ENCODE assay signal across 13 cellular contexts in genomic region chr11:69437001-69437875, GRCh38. TPM values are rescaled to one million over a fixed set of nuclear protein-coding genes. Genes with fewer than 3 reads are reported as not detected.
A peak's percentile ranks its signal among the peaks of the same experiment; 100 is the strongest.
DNase-seq lines count a peak whose midpoint lies in the region; ATAC-seq, FAIRE-seq and TF ChIP-seq lines count a peak whose summit lies in the region.
"Had no signal": no experiment of that assay in that cellular context is flagged by ENCODE, and none has a peak within 500 bp of the region (broad histone marks: within the 10 kb centered on the region; RNA-seq: fewer than 3 reads in every experiment).

No MANE protein-coding gene starts in this region.

- ATAC-seq in mucosa of descending colon (no peak), GM18868 (IDR thresholded peaks at IDR 0.05; ENCODE audit: unreplicated experiment) (no peak)

- peaks cover 2% of the 10 kb centered on the region for H3K79me2 ChIP-seq in trophoblast cell (ENCODE audit: control insufficient read depth, insufficient read depth, low read length, poor library complexity)

- H3K27ac ChIP-seq in trophoblast cell (ENCODE audit: low read depth, low read length), result peak overlapping the region; percentile 57
- H3K27ac ChIP-seq in effector memory CD4-positive, alpha-beta T cell (ENCODE audit: insufficient read depth, low read length, poor library complexity, severe bottlenecking), result no peak overlapping the region
- H3K27ac ChIP-seq: Peyer's patch had no signal

- no peak overlapping the region for H4K12ac ChIP-seq in trophoblast cell (ENCODE audit: low read depth, low read length)

- no peak for TF ChIP-seq CTCF in mucosa of descending colon (IDR thresholded peaks at IDR 0.05)

- no peak overlapping the region for H3K9ac ChIP-seq in trophoblast cell (ENCODE audit: low read length)

- peaks cover 39 to 50% of the 10 kb centered on the region in 2 experiments for H3K4me1 ChIP-seq in trophoblast cell (ENCODE audit: control insufficient read depth in 1 of 2, insufficient read depth in 2 of 2, low read length in 2 of 2)
- H3K4me1 ChIP-seq in effector memory CD4-positive, alpha-beta T cell (ENCODE audit: control insufficient read depth, insufficient read depth, low read length, poor library complexity, severe bottlenecking), result no peaks in the 10 kb centered on the region
- H3K4me1 ChIP-seq in mucosa of descending colon (ENCODE audit: low read depth), result no peaks in the 10 kb centered on the region
- H3K4me1 ChIP-seq: Peyer's patch had no signal

- H3K18ac ChIP-seq in trophoblast cell (ENCODE audit: low read length), result peak overlapping the region; percentile 18

- no peak overlapping the region for H3K4me2 ChIP-seq in trophoblast cell (ENCODE audit: low read length)

- no peak overlapping the region for H3K4ac ChIP-seq in trophoblast cell (ENCODE audit: low read depth, low read length)

- peak overlapping the region; percentile 84 for H4K91ac ChIP-seq in trophoblast cell (ENCODE audit: low read depth, low read length)

- no peaks in the 10 kb centered on the region for H3K27me3 ChIP-seq in trophoblast cell (ENCODE audit: insufficient read depth, low read length)
- H3K27me3 ChIP-seq in effector memory CD4-positive, alpha-beta T cell (replicated peaks; ENCODE audit: control insufficient read depth, insufficient read depth, low read length, poor library complexity, severe bottlenecking), result no peaks in the 10 kb centered on the region
- H3K27me3 ChIP-seq: Peyer's patch had no signal

- H3K4me3 ChIP-seq in trophoblast cell (ENCODE audit: low read depth, low read length) (no peak overlapping the region), mucosa of descending colon (no peak overlapping the region)
- no peak overlapping the region for H3K4me3 ChIP-seq in effector memory CD4-positive, alpha-beta T cell (ENCODE audit: insufficient read depth, low read depth, low read length, poor library complexity, severe bottlenecking)
- H3K4me3 ChIP-seq: Peyer's patch had no signal

- FAIRE-seq in RCC 7860 (lab: Jason Lieb, UNC), result peak; percentile 77

- no peaks in the 10 kb centered on the region for H3K9me3 ChIP-seq in trophoblast cell (ENCODE audit: insufficient read depth, low read depth, low read length)
- H3K9me3 ChIP-seq in effector memory CD4-positive, alpha-beta T cell (ENCODE audit: control insufficient read depth, low read length), result no peaks in the 10 kb centered on the region
- H3K9me3 ChIP-seq in mucosa of descending colon, result no peaks in the 10 kb centered on the region
- H3K9me3 ChIP-seq: Peyer's patch had no signal

- H2BK120ac ChIP-seq in trophoblast cell (ENCODE audit: insufficient read depth, low read length, poor library complexity), result peak overlapping the region; percentile 83

- peak overlapping the region; percentile 29 for H3K14ac ChIP-seq in trophoblast cell (ENCODE audit: low read length)

- H3K36me3 ChIP-seq in trophoblast cell (ENCODE audit: control insufficient read depth in 1 of 2, insufficient read depth in 2 of 2, low read length in 2 of 2) (no peaks in the 10 kb centered on the region), mucosa of descending colon (ENCODE audit: low read depth) (no peaks in the 10 kb centered on the region)
- H3K36me3 ChIP-seq in effector memory CD4-positive, alpha-beta T cell (ENCODE audit: control insufficient read depth, insufficient read depth, low read length), result no peaks in the 10 kb centered on the region
- H3K36me3 ChIP-seq: Peyer's patch had no signal

- H3K79me1 ChIP-seq in trophoblast cell (ENCODE audit: low read length), result peaks cover 37% of the 10 kb centered on the region

- DNase-seq in ELR (ENCODE audit: low read depth) (peak; percentile 59), RCC 7860 (ENCODE audit: low spot score) (peak; percentile 87), iPS-NIHi11 (ENCODE audit: low spot score) (peak; percentile 80), trophoblast cell (peak; percentile 92 to 97), AML-193 (lab: John Stamatoyannopoulos, UW) (no peak), mucosa of descending colon (no peak)
- DNase-seq in effector memory CD4-positive, alpha-beta T cell, result no peak
- DNase-seq: activated B cell treated with CpG ODN at 0.5 μM for 24 hours, midbrain, NCI-H2081 had no signal

- intact Hi-C loops in mucosa of descending colon (cut with DNase I, micrococcal nuclease), result no loop called here

- WGBS in trophoblast cell (ENCODE audit: extremely low coverage, insufficient coverage, insufficient read length), result no CpG with 5 or more reads among the region's 15 CpGs

- H3K23ac ChIP-seq in trophoblast cell (ENCODE audit: low read length), result no peak overlapping the region

- H2BK5ac ChIP-seq in trophoblast cell (ENCODE audit: low read depth, low read length, poor library complexity), result peak overlapping the region; percentile 29

- no peak overlapping the region for H2AFZ ChIP-seq in trophoblast cell (ENCODE audit: insufficient read depth, low read length, poor library complexity)

- H4K8ac ChIP-seq in trophoblast cell (ENCODE audit: low read depth, low read length), result no peak overlapping the region

- peak overlapping the region; percentile 78 for H2BK12ac ChIP-seq in trophoblast cell (ENCODE audit: low read length)

- peak overlapping the region; percentile 45 for H2AK5ac ChIP-seq in trophoblast cell (ENCODE audit: low read length)

RNA-seq across cellular contexts. Expression of gene LINC01488, which starts 44.2 kb away (rescaled TPM):
- polyA plus RNA-seq in trophoblast cell (2013), result 0.05 and 0.08 TPM in 2 replicates
- not detected for total RNA-seq in mucosa of descending colon
- total RNA-seq: activated B cell treated with CpG ODN at 0.5 μM for 24 hours, Peyer's patch had no signal
- polyA plus RNA-seq: CD14-positive monocyte had no signal

Comparison
In these comparisons a context has a peak if more than half of its experiments do, and no peak if none do; other contexts are left out.
1. DNase-seq: peak in ELR (single experiment), RCC 7860 (single experiment), iPS-NIHi11 (single experiment) and trophoblast cell (2 of 2); none in effector memory CD4-positive, alpha-beta T cell (0 of 3), AML-193 (0 of 2) and mucosa of descending colon (0 of 3).